22 cellular contexts compared by ENCODE assay signal in the genomic region with DNA sequence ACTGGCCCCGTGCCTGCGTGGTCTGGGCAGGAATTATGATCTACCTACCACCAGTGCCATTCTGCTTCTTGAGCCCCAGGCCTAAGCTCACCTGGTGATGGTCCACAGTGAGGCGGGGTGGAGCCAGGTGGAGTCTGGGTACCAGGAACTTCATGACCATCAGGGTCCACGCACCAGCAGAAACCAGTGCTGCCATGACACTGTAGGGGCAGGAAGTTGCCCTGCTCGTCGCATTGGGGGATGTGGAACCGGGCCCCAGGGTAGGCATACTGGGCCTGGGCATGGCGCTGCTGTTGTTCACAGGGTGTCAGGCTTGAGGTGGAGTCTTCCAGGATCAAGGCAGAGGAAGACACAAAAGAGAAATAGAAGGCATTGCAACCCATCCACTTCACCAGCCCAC.
"Had no signal": no experiment of that assay in that cellular context is flagged by ENCODE, and none has a peak within 500 bp of the region (broad histone marks: within the 10 kb centered on the region; RNA-seq: fewer than 3 reads in every experiment).

No MANE protein-coding gene starts in this region.

- DNase-seq: effector memory CD4-positive, alpha-beta T cell; gastrocnemius medialis; heart right ventricle; islet precursor cell; lower lobe of right lung; midbrain; naive B cell; right lobe of liver; stimulated activated CD4-positive, alpha-beta T cell treated with anti-CD3 and anti-CD28 coated beads, Interleukin-15, amount 100 ng/mL, for 24 hours; stimulated activated CD4-positive, alpha-beta T cell treated with anti-CD3 and anti-CD28 coated beads, Interleukin-1b, Interleukin-23, amount 100 ng/mL, for 48 hours; stimulated activated CD4-positive, alpha-beta T cell treated with anti-CD3 and anti-CD28 coated beads, Interleukin-4, amount 100 ng/mL, for 24 hours had no signal

- H3K27ac ChIP-seq: epithelial cell of prostate, esophagus muscularis mucosa, gastrocnemius medialis, left lung, lower lobe of right lung, parathyroid adenoma, prostate gland, right lobe of liver, thoracic aorta had no signal

- H3K79me2 ChIP-seq: parathyroid adenoma had no signal

- H3K36me3 Mint-ChIP-seq: memory B cell; naive B cell; stimulated activated memory B cell treated with anti-CD40 and anti-IgM and Interleukin-4, amounts not matched to agents 10 μg/mL and 1 μg/mL and 100 μg/mL, for 72 hours had no signal

- H3K4me1 Mint-ChIP-seq: memory B cell, naive B cell had no signal

- H3K36me3 ChIP-seq: gastrocnemius medialis, left lung, prostate gland, right lobe of liver had no signal

- H3K4me3 Mint-ChIP-seq: memory B cell; naive B cell; nephron; stimulated activated memory B cell treated with anti-CD40 and anti-IgM and Interleukin-4, amounts not matched to agents 10 μg/mL and 1 μg/mL and 100 μg/mL, for 72 hours; stimulated activated naive CD8-positive, alpha-beta T cell treated with anti-CD3 and anti-CD28 coated beads, Interleukin-15, Interleukin-2, amounts not matched to agents 100 ng/mL and 50 ng/mL, for 24 hours; type B pancreatic cell had no signal

- H3K4me1 ChIP-seq: prostate gland, right lobe of liver had no signal

- H3K27ac Mint-ChIP-seq: memory B cell; naive B cell; nephron; stimulated activated memory B cell treated with anti-CD40 and anti-IgM and Interleukin-4, amounts not matched to agents 10 μg/mL and 1 μg/mL and 100 μg/mL, for 72 hours; stimulated activated naive CD8-positive, alpha-beta T cell treated with anti-CD3 and anti-CD28 coated beads, Interleukin-15, Interleukin-2, amounts not matched to agents 100 ng/mL and 50 ng/mL, for 24 hours had no signal

- H3K27me3 ChIP-seq: esophagus muscularis mucosa, gastrocnemius medialis, heart right ventricle, left lung, right lobe of liver had no signal

- H3K9me3 ChIP-seq: esophagus muscularis mucosa, gastrocnemius medialis, heart right ventricle, left lung, lower lobe of right lung, prostate gland, right lobe of liver, thoracic aorta had no signal

- H3K4me3 ChIP-seq: esophagus muscularis mucosa, gastrocnemius medialis, heart right ventricle, left lung, lower lobe of right lung, prostate gland, right lobe of liver, thoracic aorta had no signal

- H3K9me3 Mint-ChIP-seq: memory B cell; nephron; stimulated activated memory B cell treated with anti-CD40 and anti-IgM and Interleukin-4, amounts not matched to agents 10 μg/mL and 1 μg/mL and 100 μg/mL, for 72 hours had no signal

- H3K9ac ChIP-seq: parathyroid adenoma had no signal

- H2AFZ ChIP-seq: parathyroid adenoma had no signal
